ENCODE assay signal across 20 cellular contexts in the genomic region with DNA sequence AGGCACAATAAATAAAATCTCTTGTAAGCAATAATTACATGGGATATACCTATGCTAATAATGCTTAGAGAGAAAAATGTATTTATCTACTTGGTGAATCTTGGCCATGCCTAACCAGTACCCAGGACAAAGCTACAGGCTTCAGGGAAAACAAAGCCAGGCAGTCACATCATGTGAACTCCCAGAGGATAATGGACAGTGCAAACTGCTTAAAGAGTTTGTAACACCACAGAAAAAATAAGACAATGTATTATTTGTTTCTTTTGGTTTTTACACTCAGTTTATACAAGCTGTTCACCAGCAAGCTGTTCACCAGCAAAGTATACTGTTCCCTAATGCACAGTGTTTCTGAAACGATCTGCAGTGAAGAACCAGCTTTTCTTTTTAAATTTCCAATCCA. TPM values are rescaled to one million over a fixed set of nuclear protein-coding genes. Genes with fewer than 3 reads are reported as not detected.
DNase-seq lines count a peak whose midpoint lies in the region; ATAC-seq and TF ChIP-seq lines count a peak whose summit lies in the region.
"Had no signal": no experiment of that assay in that cellular context is flagged by ENCODE, and none has a peak within 500 bp of the region (broad histone marks: within the 10 kb centered on the region; RNA-seq: fewer than 3 reads in every experiment).

No MANE protein-coding gene starts in this region.

- CTCF ChIA-PET in activated CD4-positive, alpha-beta T cell treated with anti-CD3 and anti-CD28 coated beads for 36 hours (lab: Charles Lee): interaction anchor here (1.1 kb wide), 1 partner anchor 20 kb away, joined by 3 read pairs; no protein-coding TSS in a partner anchor

- intact Hi-C loops in activated CD4-positive, alpha-beta T cell treated with anti-CD3 and anti-CD28 coated beads for 36 hours (cut with DNase I, micrococcal nuclease): no loop called here
- intact Hi-C loops in head of caudate nucleus (cut with DNase I): loop anchor here (5.0 kb wide), 1 partner anchor 38 kb away; a partner anchor contains a TSS
- intact Hi-C loops in sigmoid colon (cut with DNase I): no loop called here

- 56 to 75% methylated on average over 1 of the region's 1 CpG for WGBS in sigmoid colon, 2 donors

- peaks cover 5% of the 10 kb centered on the region for H4K20me1 ChIP-seq in neural progenitor cell (ENCODE audit: low read depth)

- H3K9me3 Mint-ChIP-seq in activated CD4-positive, alpha-beta T cell treated with anti-CD3 and anti-CD28 coated beads for 36 hours (ENCODE audit: low read depth): no peaks in the 10 kb centered on the region
- no peaks in the 10 kb centered on the region for H3K9me3 Mint-ChIP-seq in neural progenitor cell
- no peaks in the 10 kb centered on the region for H3K9me3 Mint-ChIP-seq in immature natural killer cell
- H3K9me3 Mint-ChIP-seq: CD8-positive, alpha-beta T cell had no signal

- peaks cover 5% of the 10 kb centered on the region for H3K79me2 ChIP-seq in neural progenitor cell (ENCODE audit: low read depth)

- peak overlapping the region; percentile 10 for H3K27ac Mint-ChIP-seq in activated CD4-positive, alpha-beta T cell treated with anti-CD3 and anti-CD28 coated beads for 36 hours
- H3K27ac Mint-ChIP-seq in neural progenitor cell (no peak overlapping the region), immature natural killer cell (peak overlapping the region in 1 of 6 donors; percentile 7)
- H3K27ac Mint-ChIP-seq: CD8-positive, alpha-beta T cell had no signal

- no peaks in the 10 kb centered on the region for H3K27me3 Mint-ChIP-seq in activated CD4-positive, alpha-beta T cell treated with anti-CD3 and anti-CD28 coated beads for 36 hours
- H3K27me3 Mint-ChIP-seq in neural progenitor cell (ENCODE audit: insufficient read depth, low read depth) (peaks cover 2% of the 10 kb centered on the region), immature natural killer cell (ENCODE audit: low read depth in 3 of 3) (peaks cover 0 to 2% (median 0%) of the 10 kb centered on the region in 3 donors)

- H3K4me1 ChIP-seq in neural progenitor cell: peaks cover 28% of the 10 kb centered on the region
- peaks cover 0 to 4% (median 0%) of the 10 kb centered on the region in 4 donors for H3K4me1 ChIP-seq in sigmoid colon

- no peak overlapping the region for H3K4me3 ChIP-seq in neural progenitor cell
- no peak overlapping the region for H3K4me3 ChIP-seq in sigmoid colon
- H3K4me3 ChIP-seq: GM12878 had no signal

- H3K9me3 ChIP-seq in neural progenitor cell (ENCODE audit: low read depth) (no peaks in the 10 kb centered on the region), sigmoid colon (no peaks in the 10 kb centered on the region)

- H3K36me3 ChIP-seq in neural progenitor cell (peaks cover 16% of the 10 kb centered on the region), sigmoid colon (peaks cover 0 to 75% (median 14%) of the 10 kb centered on the region in 4 donors)

- TF ChIP-seq CTCF in neural progenitor cell (IDR thresholded peaks at IDR 0.05): no peak
- no peak for TF ChIP-seq CTCF in sigmoid colon (IDR thresholded peaks at IDR 0.05)

- no peak for ATAC-seq in activated CD4-positive, alpha-beta T cell treated with anti-CD3 and anti-CD28 coated beads for 36 hours
- ATAC-seq: CD8-positive, alpha-beta T cell; GM12878; PC-3 had no signal

- TF ChIP-seq EP300 in sigmoid colon (IDR thresholded peaks at IDR 0.05): no peak

- in situ Hi-C loops in ACHN (cut with HindIII; ENCODE audit: low pct_ligation_motif_present, low pct_unique_long_range_greater_than_20kb, low sequenced_read_pairs): no loop called here

- POLR2A ChIA-PET in activated CD4-positive, alpha-beta T cell treated with anti-CD3 and anti-CD28 coated beads for 36 hours (lab: Charles Lee): no interaction called here

- H3K4me2 ChIP-seq in neural progenitor cell: no peak overlapping the region
- H3K4me2 ChIP-seq: KMS-11 had no signal

- no peak overlapping the region for H3K27ac ChIP-seq in neural progenitor cell
- no peak overlapping the region for H3K27ac ChIP-seq in sigmoid colon
- H3K27ac ChIP-seq: 22Rv1, KMS-11, RWPE1 had no signal

- H3F3A ChIP-seq in neural progenitor cell (ENCODE audit: low read depth): no peaks in the 10 kb centered on the region

- H3K9ac ChIP-seq in neural progenitor cell: no peak overlapping the region
- H3K9ac ChIP-seq: KMS-11 had no signal

- no peak overlapping the region for H3K4me3 Mint-ChIP-seq in activated CD4-positive, alpha-beta T cell treated with anti-CD3 and anti-CD28 coated beads for 36 hours
- H3K4me3 Mint-ChIP-seq in neural progenitor cell (no peak overlapping the region), immature natural killer cell (no peak overlapping the region)
- H3K4me3 Mint-ChIP-seq: CD8-positive, alpha-beta T cell had no signal

- no peak for TF ChIP-seq POLR2A in sigmoid colon (IDR thresholded peaks at IDR 0.05)

- DNase-seq in activated CD4-positive, alpha-beta T cell treated with anti-CD3 and anti-CD28 coated beads for 36 hours: no peak
- DNase-seq in activated CD4-positive, alpha-beta T cell treated with anti-CD3 and anti-CD28 coated beads for 48 hours: no peak
- peak in 33 of 42 donors; percentile 27 to 87 (median 70) for DNase-seq in head of caudate nucleus
- DNase-seq in neural progenitor cell (ENCODE audit: low spot score): peak; percentile 33
- DNase-seq in immature natural killer cell: no peak
- DNase-seq in GM19240 (ENCODE audit: insufficient read length, low spot score): no peak
- no peak for DNase-seq in sigmoid colon
- DNase-seq in ACHN: no peak
- DNase-seq: CD8-positive, alpha-beta T cell; DMS79 treated with DMSO at 0.1 percent for 48 hours; NCI-H1436 treated with DMSO at 0.1 percent for 48 hours; NCI-H2029 treated with DMSO at 0.1 percent for 48 hours; NCI-H2171 treated with DMSO at 0.1 percent for 48 hours; NCI-H446 treated with DMSO at 0.1 percent for 48 hours; NCI-H774; PC-3 had no signal

- H3K27me3 ChIP-seq in neural progenitor cell: no peaks in the 10 kb centered on the region
- no peaks in the 10 kb centered on the region for H3K27me3 ChIP-seq in sigmoid colon

- H2AFZ ChIP-seq in neural progenitor cell (replicated peaks): no peak overlapping the region

- peaks cover 50% of the 10 kb centered on the region for H3K36me3 Mint-ChIP-seq in activated CD4-positive, alpha-beta T cell treated with anti-CD3 and anti-CD28 coated beads for 36 hours (ENCODE audit: low read depth)
- peaks cover 43% of the 10 kb centered on the region for H3K36me3 Mint-ChIP-seq in neural progenitor cell
- H3K36me3 Mint-ChIP-seq in immature natural killer cell: peaks cover 19 to 31% (median 21%) of the 10 kb centered on the region in 3 donors

- no peaks in the 10 kb centered on the region for H3K4me1 Mint-ChIP-seq in activated CD4-positive, alpha-beta T cell treated with anti-CD3 and anti-CD28 coated beads for 36 hours
- H3K4me1 Mint-ChIP-seq in neural progenitor cell (peaks cover 32% of the 10 kb centered on the region), immature natural killer cell (peaks cover 0 to 21% of the 10 kb centered on the region in 2 donors)

RNA-seq across cellular contexts. Expression of a gene that starts 38.0 kb away (rescaled TPM):
- total RNA-seq in activated CD4-positive, alpha-beta T cell treated with anti-CD3 and anti-CD28 coated beads for 36 hours: 10 to 100 TPM; 41.6 to 61.1 TPM
- total RNA-seq in neural progenitor cell (ENCODE audit: low replicate concordance) (56.7 and 70.0 TPM in 2 replicates), sigmoid colon (10 to 100 TPM; 44.9 to 77.0 (median 51.1) TPM)
- polyA plus RNA-seq in immature natural killer cell (10 to 100 TPM in 1 of 3 donors, 1 to 10 TPM in 2; 6.5 to 11.7 (median 7.0) TPM), sigmoid colon (10 to 100 TPM in 1 of 3 donors, 1 to 10 TPM in 2; 6.0 to 13.2 (median 7.9) TPM)

Comparison
In these comparisons a context has a peak if more than half of its experiments do, and no peak if none do; other contexts are left out.
1. DNase-seq: peak in head of caudate nucleus (33 of 42) and neural progenitor cell (single experiment); none in activated CD4-positive, alpha-beta T cell treated with anti-CD3 and anti-CD28 coated beads for 36 hours (single experiment), activated CD4-positive, alpha-beta T cell treated with anti-CD3 and anti-CD28 coated beads for 48 hours (single experiment), immature natural killer cell (0 of 3), GM19240 (single experiment), sigmoid colon (single experiment) and ACHN (single experiment).